In genomic region chr19:43624933-43625332, GRCh38 we compare ENCODE assay signal across 9 cellular contexts. TPM values are rescaled to one million over a fixed set of nuclear protein-coding genes. Genes with fewer than 3 reads are reported as not detected.
A peak's percentile ranks its signal among the peaks of the same experiment; 100 is the strongest.
DNase-seq lines count a peak whose midpoint lies in the region; ATAC-seq, FAIRE-seq and TF ChIP-seq lines count a peak whose summit lies in the region.
"Had no signal": no experiment of that assay in that cellular context is flagged by ENCODE, and none has a peak within 500 bp of the region (broad histone marks: within the 10 kb centered on the region; RNA-seq: fewer than 3 reads in every experiment).

No MANE protein-coding gene starts in this region.

- no peak overlapping the region for H3K27ac ChIP-seq in trophoblast cell (ENCODE audit: low read depth, low read length)
- H3K27ac ChIP-seq: thoracic aorta had no signal

- peak; percentile 25 for TF ChIP-seq CTCF in choroid plexus epithelial cell (conservative IDR thresholded peaks at IDR 0.05; ENCODE audit: low read depth, low read length)

- FAIRE-seq in GM18507 (lab: Jason Lieb, UNC): peak; percentile 62

- peaks cover 6% of the 10 kb centered on the region for H3K9me3 ChIP-seq in trophoblast cell (ENCODE audit: insufficient read depth, low read depth, low read length)
- H3K9me3 ChIP-seq: thoracic aorta had no signal

- no peak overlapping the region for H3K18ac ChIP-seq in trophoblast cell (ENCODE audit: low read length)

- H3K27me3 ChIP-seq in trophoblast cell (ENCODE audit: insufficient read depth, low read length): no peaks in the 10 kb centered on the region

- H3K4me3 ChIP-seq in choroid plexus epithelial cell (ENCODE audit: low read depth, low read length) (no peak overlapping the region), trophoblast cell (ENCODE audit: low read depth, low read length) (no peak overlapping the region)
- H3K4me3 ChIP-seq: thoracic aorta had no signal

- no peaks in the 10 kb centered on the region for H3K79me2 ChIP-seq in trophoblast cell (ENCODE audit: control insufficient read depth, insufficient read depth, low read length, poor library complexity)

- H3K14ac ChIP-seq in trophoblast cell (ENCODE audit: low read length): no peak overlapping the region

- H2BK5ac ChIP-seq in trophoblast cell (ENCODE audit: low read depth, low read length, poor library complexity): no peak overlapping the region

- no peak overlapping the region for H4K12ac ChIP-seq in trophoblast cell (ENCODE audit: low read depth, low read length)

- H2BK120ac ChIP-seq in trophoblast cell (ENCODE audit: insufficient read depth, low read length, poor library complexity): no peak overlapping the region

- H3K36me3 ChIP-seq in trophoblast cell (ENCODE audit: control insufficient read depth in 1 of 2, insufficient read depth in 2 of 2, low read length in 2 of 2): no peaks in the 10 kb centered on the region
- H3K36me3 ChIP-seq: thoracic aorta had no signal

- no peak overlapping the region for H4K8ac ChIP-seq in trophoblast cell (ENCODE audit: low read depth, low read length)

- H2AK5ac ChIP-seq in trophoblast cell (ENCODE audit: low read length): no peak overlapping the region

- WGBS in trophoblast cell (ENCODE audit: extremely low coverage, insufficient coverage, insufficient read length): no CpG with 5 or more reads among the region's 30 CpGs

- H3K23ac ChIP-seq in trophoblast cell (ENCODE audit: low read length): no peak overlapping the region

- DNase-seq in GM18507 (ENCODE audit: extremely low spot score, insufficient read length, low read depth): no peak
- peak; percentile 73 for DNase-seq in activated CD4-positive, alpha-beta T cell treated with anti-CD3 and anti-CD28 coated beads for 1 hour
- peak; percentile 43 for DNase-seq in choroid plexus epithelial cell (ENCODE audit: low read depth)
- DNase-seq in trophoblast cell: peak; percentile 46 to 71
- DNase-seq in NCI-H748 (lab: John Stamatoyannopoulos, UW; ENCODE audit: unreplicated experiment): no peak

- no peak overlapping the region for H2BK12ac ChIP-seq in trophoblast cell (ENCODE audit: low read length)

- H3K79me1 ChIP-seq in trophoblast cell (ENCODE audit: low read length): peaks cover 2% of the 10 kb centered on the region

- ATAC-seq in GM21528 (IDR thresholded peaks at IDR 0.05; ENCODE audit: low FRiP score, unreplicated experiment) (no peak), HG03025 (IDR thresholded peaks at IDR 0.05; ENCODE audit: low FRiP score, unreplicated experiment) (no peak), HG03378 (IDR thresholded peaks at IDR 0.05; ENCODE audit: unreplicated experiment) (no peak)

- H3K9ac ChIP-seq in trophoblast cell (ENCODE audit: low read length): no peak overlapping the region

- no peak overlapping the region for H3K4ac ChIP-seq in trophoblast cell (ENCODE audit: low read depth, low read length)

- peaks cover 3 to 4% of the 10 kb centered on the region in 2 experiments for H3K4me1 ChIP-seq in trophoblast cell (ENCODE audit: control insufficient read depth in 1 of 2, insufficient read depth in 2 of 2, low read length in 2 of 2)

- no peak overlapping the region for H2AFZ ChIP-seq in trophoblast cell (ENCODE audit: insufficient read depth, low read length, poor library complexity)

- H4K91ac ChIP-seq in trophoblast cell (ENCODE audit: low read depth, low read length): no peak overlapping the region

- peak overlapping the region; percentile 35 for H3K4me2 ChIP-seq in trophoblast cell (ENCODE audit: low read length)

RNA-seq across cellular contexts. Expression of gene ZNF428, which starts 5.5 kb away (rescaled TPM):
- polyA plus RNA-seq in trophoblast cell (2013): 14.9 and 15.3 TPM in 2 replicates

RNA-seq across cellular contexts. Expression of gene SRRM5, which starts 13.0 kb away (rescaled TPM):
- polyA plus RNA-seq in trophoblast cell (2013): 0.27 and 0.29 TPM in 2 replicates

RNA-seq across cellular contexts. Expression of gene CADM4, which starts 14.7 kb away (rescaled TPM):
- polyA plus RNA-seq in trophoblast cell (2013): 5.5 and 5.8 TPM in 2 replicates

RNA-seq across cellular contexts. Expression of gene ZNF576, which starts 28.5 kb away (rescaled TPM):
- 11.1 and 12.1 TPM in 2 replicates for polyA plus RNA-seq in trophoblast cell (2013)

RNA-seq across cellular contexts. Expression of gene IRGQ, which starts 29.0 kb away (rescaled TPM):
- polyA plus RNA-seq in trophoblast cell (2013): 12.5 and 12.7 TPM in 2 replicates

Comparison
In these comparisons a context has a peak if more than half of its experiments do, and no peak if none do; other contexts are left out.
1. DNase-seq: peak in activated CD4-positive, alpha-beta T cell treated with anti-CD3 and anti-CD28 coated beads for 1 hour (single experiment), choroid plexus epithelial cell (single experiment) and trophoblast cell (2 of 2); none in GM18507 (single experiment) and NCI-H748 (single experiment).